8 cellular contexts compared by ENCODE assay signal in the genomic region with DNA sequence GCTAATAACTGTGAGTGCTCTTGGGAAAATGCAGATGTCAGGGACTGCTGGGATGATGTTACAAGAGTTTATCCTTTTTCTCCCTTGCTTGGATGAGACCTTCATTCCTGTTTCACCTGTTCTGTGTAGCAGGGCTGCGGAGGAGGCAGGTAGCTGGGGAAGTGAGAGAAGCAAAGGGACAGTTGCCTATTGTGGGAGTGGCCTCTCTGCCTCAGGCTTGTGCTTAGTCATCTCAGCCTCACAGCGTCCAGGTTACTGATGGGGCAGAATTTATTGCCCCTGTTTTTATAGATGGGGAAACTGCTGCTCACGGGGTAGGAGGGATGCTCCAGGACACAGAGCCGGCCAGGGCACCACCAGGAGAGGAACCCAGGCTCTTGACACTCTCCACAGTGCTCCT. TPM values are rescaled to one million over a fixed set of nuclear protein-coding genes. Genes with fewer than 3 reads are reported as not detected.
DNase-seq lines count a peak whose midpoint lies in the region; ATAC-seq and TF ChIP-seq lines count a peak whose summit lies in the region.

No MANE protein-coding gene starts in this region.

- no peak for DNase-seq in T-helper 2 cell treated with Interferon-gamma antibody and Interleukin-4, amounts not matched to agents 5 μg/mL and 100 μg/mL, for 36 hours (ENCODE audit: low spot score)
- DNase-seq in T-helper 2 cell (no peak), PC-3 (peak; percentile 93), epithelial cell of prostate (ENCODE audit: low read depth, low spot score) (peak; percentile 39), trophoblast cell (peak; percentile 46 to 57), GM19238 (ENCODE audit: insufficient read length, low spot score) (no peak), D341Med (ENCODE audit: low spot score) (no peak)
- DNase-seq in stimulated activated CD4-positive, alpha-beta T cell treated with anti-CD3 and anti-CD28 coated beads, Interleukin-2, amount 100 ng/mL, for 24 hours, result no peak

- H3K14ac ChIP-seq in trophoblast cell (ENCODE audit: low read length), result no peak overlapping the region

- no peak overlapping the region for H4K91ac ChIP-seq in trophoblast cell (ENCODE audit: low read depth, low read length)

- H3K36me3 ChIP-seq in PC-3 (ENCODE audit: low read depth, low read length), result peaks cover 8% of the 10 kb centered on the region; the same call in 1 of the 2 replicates
- H3K36me3 ChIP-seq in trophoblast cell (ENCODE audit: control insufficient read depth in 1 of 2, insufficient read depth in 2 of 2, low read length in 2 of 2), result peaks cover 2 to 7% of the 10 kb centered on the region in 2 experiments

- no peaks in the 10 kb centered on the region for H3F3A ChIP-seq in PC-3 (ENCODE audit: low read length, unreplicated experiment)

- no peak overlapping the region for H4K12ac ChIP-seq in trophoblast cell (ENCODE audit: low read depth, low read length)

- H3K4me1 ChIP-seq in PC-3 (ENCODE audit: insufficient read depth, low read length), result peaks cover 20% of the 10 kb centered on the region
- H3K4me1 ChIP-seq in trophoblast cell (ENCODE audit: control insufficient read depth in 1 of 2, insufficient read depth in 2 of 2, low read length in 2 of 2), result peaks cover 6 to 23% of the 10 kb centered on the region in 2 experiments

- peak overlapping the region; percentile 68 for H3K4ac ChIP-seq in trophoblast cell (ENCODE audit: low read depth, low read length)

- H3K9me3 ChIP-seq in PC-3 (ENCODE audit: low read length), result no peaks in the 10 kb centered on the region
- H3K9me3 ChIP-seq in trophoblast cell (ENCODE audit: insufficient read depth, low read depth, low read length), result no peaks in the 10 kb centered on the region

- no peak overlapping the region for H4K8ac ChIP-seq in trophoblast cell (ENCODE audit: low read depth, low read length)

- peak overlapping the region; percentile 86 for H3K4me3 Mint-ChIP-seq in T-helper 2 cell treated with Interferon-gamma antibody and Interleukin-4, amounts not matched to agents 5 μg/mL and 100 μg/mL, for 36 hours

- H3K27me3 Mint-ChIP-seq in T-helper 2 cell treated with Interferon-gamma antibody and Interleukin-4, amounts not matched to agents 5 μg/mL and 100 μg/mL, for 36 hours (ENCODE audit: low read depth), result peaks cover 28% of the 10 kb centered on the region

- no peaks in the 10 kb centered on the region for H3K27me3 ChIP-seq in PC-3 (ENCODE audit: low read length)
- no peaks in the 10 kb centered on the region for H3K27me3 ChIP-seq in trophoblast cell (ENCODE audit: insufficient read depth, low read length)

- peak overlapping the region; percentile 98 for H3K4me2 ChIP-seq in PC-3 (ENCODE audit: low read length)
- peak overlapping the region; percentile 89 for H3K4me2 ChIP-seq in trophoblast cell (ENCODE audit: low read length)

- H3K4me1 Mint-ChIP-seq in T-helper 2 cell treated with Interferon-gamma antibody and Interleukin-4, amounts not matched to agents 5 μg/mL and 100 μg/mL, for 36 hours (ENCODE audit: low read depth), result peaks cover 23% of the 10 kb centered on the region

- no peak overlapping the region for H2AK5ac ChIP-seq in trophoblast cell (ENCODE audit: low read length)

- H3K9me3 Mint-ChIP-seq in T-helper 2 cell treated with Interferon-gamma antibody and Interleukin-4, amounts not matched to agents 5 μg/mL and 100 μg/mL, for 36 hours, result no peaks in the 10 kb centered on the region

- H2BK120ac ChIP-seq in trophoblast cell (ENCODE audit: insufficient read depth, low read length, poor library complexity), result no peak overlapping the region

- ATAC-seq in PC-3, result peak; percentile 53

- no peak for TF ChIP-seq CTCF in PC-3 (conservative IDR thresholded peaks at IDR 0.05; ENCODE audit: low read depth, low read length)

- H3K36me3 Mint-ChIP-seq in T-helper 2 cell treated with Interferon-gamma antibody and Interleukin-4, amounts not matched to agents 5 μg/mL and 100 μg/mL, for 36 hours (ENCODE audit: low read depth), result peaks cover 15% of the 10 kb centered on the region

- H3K27ac Mint-ChIP-seq in T-helper 2 cell treated with Interferon-gamma antibody and Interleukin-4, amounts not matched to agents 5 μg/mL and 100 μg/mL, for 36 hours, result no peak overlapping the region

- H2AFZ ChIP-seq in PC-3 (ENCODE audit: low read length), result no peak overlapping the region
- no peak overlapping the region for H2AFZ ChIP-seq in trophoblast cell (ENCODE audit: insufficient read depth, low read length, poor library complexity)

- H3K9me2 ChIP-seq in PC-3 (replicated peaks; ENCODE audit: low read length), result no peaks in the 10 kb centered on the region

- H3K23ac ChIP-seq in trophoblast cell (ENCODE audit: low read length), result no peak overlapping the region

- H3K9ac ChIP-seq in PC-3 (ENCODE audit: low read length), result peak overlapping the region; percentile 81
- H3K9ac ChIP-seq in trophoblast cell (ENCODE audit: low read length), result no peak overlapping the region

- peak overlapping the region; percentile 92 for H3K4me3 ChIP-seq in PC-3 (ENCODE audit: low read length)
- H3K4me3 ChIP-seq in trophoblast cell (ENCODE audit: low read depth, low read length), result no peak overlapping the region

- H3K27ac ChIP-seq in PC-3 (ENCODE audit: low read length) (peak overlapping the region; percentile 77), epithelial cell of prostate (peak overlapping the region; percentile 93), trophoblast cell (ENCODE audit: low read depth, low read length) (peak overlapping the region; percentile 18)

- H4K20me1 ChIP-seq in PC-3 (ENCODE audit: low read length), result peaks cover 54% of the 10 kb centered on the region

- H3K18ac ChIP-seq in trophoblast cell (ENCODE audit: low read length), result peak overlapping the region; percentile 26

- no peak overlapping the region for H2BK12ac ChIP-seq in trophoblast cell (ENCODE audit: low read length)

- peak overlapping the region; percentile 38 for H2BK5ac ChIP-seq in trophoblast cell (ENCODE audit: low read depth, low read length, poor library complexity)

- intact Hi-C loops in PC-3 (cut with micrococcal nuclease), result loop anchor here (10.0 kb wide), 1 partner anchor 202 kb away; no protein-coding TSS in a partner anchor

- CTCF ChIA-PET in PC-3 (lab: Charles Lee), result interaction anchor here (1.0 kb wide), 1 partner anchor 45 kb away, joined by 3 read pairs; no protein-coding TSS in a partner anchor

- no CpG with 5 or more reads among the region's 4 CpGs for WGBS in trophoblast cell (ENCODE audit: extremely low coverage, insufficient coverage, insufficient read length)

- POLR2A ChIA-PET in PC-3 (lab: Charles Lee; ENCODE audit: unreplicated experiment), result interaction anchor here (0.7 kb wide), 1 partner anchor 650 kb away, joined by 4 read pairs; no protein-coding TSS in a partner anchor

- no TSS peak for BruUV-seq in PC-3 (replicated peaks; lab: Mats Ljungman, UMichigan)

- peaks cover 11% of the 10 kb centered on the region for H3K79me1 ChIP-seq in trophoblast cell (ENCODE audit: low read length)

- H3K79me2 ChIP-seq in PC-3 (ENCODE audit: low read length) (peaks cover 60% of the 10 kb centered on the region), trophoblast cell (ENCODE audit: control insufficient read depth, insufficient read depth, low read length, poor library complexity) (peaks cover 23% of the 10 kb centered on the region)

RNA-seq across cellular contexts. Expression of a gene that starts 1.7 kb away (rescaled TPM):
- total RNA-seq in PC-3 (2014; rRNA removed), result 34.3 and 49.8 TPM in 2 replicates
- 90.1 and 92.6 TPM in 2 replicates for polyA plus RNA-seq in trophoblast cell (2013)

RNA-seq across cellular contexts. Expression of a gene that starts 43.2 kb away (rescaled TPM):
- total RNA-seq in PC-3 (2014; rRNA removed), result not detected in 2 replicates
- polyA plus RNA-seq in trophoblast cell (2013), result not detected in 2 replicates

RNA-seq across cellular contexts. Expression of a gene that starts 53.7 kb away (rescaled TPM):
- 111 and 123 TPM in 2 replicates for total RNA-seq in PC-3 (2014; rRNA removed)
- polyA plus RNA-seq in trophoblast cell (2013), result 23.6 and 25.0 TPM in 2 replicates

Comparison
In these comparisons a context has a peak if more than half of its experiments do, and no peak if none do; other contexts are left out.
1. DNase-seq: peak in PC-3 (single experiment), epithelial cell of prostate (single experiment) and trophoblast cell (2 of 2); none in T-helper 2 cell treated with Interferon-gamma antibody and Interleukin-4, amounts not matched to agents 5 μg/mL and 100 μg/mL, for 36 hours (single experiment), T-helper 2 cell (0 of 5), GM19238 (single experiment), stimulated activated CD4-positive, alpha-beta T cell treated with anti-CD3 and anti-CD28 coated beads, Interleukin-2, amount 100 ng/mL, for 24 hours (0 of 2) and D341Med (single experiment).
2. H3K27ac ChIP-seq: peak in every context shown above with its lines; median percentile 93 in epithelial cell of prostate; 77 in PC-3; 18 in trophoblast cell.